ENCODE assay signal across 8 cellular contexts in the genomic region with DNA sequence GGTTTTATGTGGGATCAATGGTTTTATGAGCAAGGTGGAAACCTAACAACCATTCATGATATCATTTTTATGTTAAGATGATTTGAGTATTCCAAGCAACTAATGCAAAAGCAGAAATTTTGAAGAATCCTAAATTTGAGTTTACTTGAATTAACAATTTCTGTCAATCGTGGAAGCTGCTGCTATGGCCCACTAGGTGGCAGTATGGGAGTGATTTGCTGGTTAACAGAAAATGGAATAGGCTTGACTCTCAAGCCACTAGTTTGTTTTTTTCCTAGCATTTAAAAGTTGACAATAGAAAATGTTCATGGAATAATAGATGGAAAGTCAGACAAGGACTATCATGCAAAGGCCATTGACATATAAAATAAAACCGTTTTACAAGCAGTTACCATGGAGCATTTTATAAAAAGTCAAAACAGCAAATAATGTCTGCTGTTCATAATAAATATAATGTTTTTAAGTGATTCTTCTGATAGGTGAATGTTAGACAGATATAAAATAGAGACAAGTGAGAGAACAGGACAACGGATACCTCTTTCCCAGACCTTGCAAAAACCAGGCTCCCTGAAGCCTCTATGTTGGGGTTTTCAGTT. TPM values are rescaled to one million over a fixed set of nuclear protein-coding genes. Genes with fewer than 3 reads are reported as not detected.
A peak's percentile ranks its signal among the peaks of the same experiment; 100 is the strongest.
DNase-seq lines count a peak whose midpoint lies in the region; ATAC-seq and TF ChIP-seq lines count a peak whose summit lies in the region.

No MANE protein-coding gene starts in this region.

- H3K9me2 ChIP-seq in PC-9 (ENCODE audit: insufficient read depth) = no peaks in the 10 kb centered on the region

- H3K27ac Mint-ChIP-seq in glutamatergic neuron (ENCODE audit: unreplicated experiment) = no peak overlapping the region

- H3K27ac ChIP-seq in PC-9 = no peak overlapping the region

- ATAC-seq in HG02885 (IDR thresholded peaks at IDR 0.05; ENCODE audit: poor library complexity, unreplicated experiment) (peak; percentile 68), sciatic nerve (peak; percentile 71), GM21447 (IDR thresholded peaks at IDR 0.05; ENCODE audit: unreplicated experiment) (no peak), GM18861 (IDR thresholded peaks at IDR 0.05; ENCODE audit: unreplicated experiment) (no peak)

- no TSS peak for BruUV-seq in PC-9 (replicated peaks; lab: Mats Ljungman, UMichigan)

- intact Hi-C loops in PC-9 (cut with micrococcal nuclease; ENCODE audit: unreplicated experiment) = loop anchor here (1.0 to 10.0 kb wide), 4 partner anchors 376 to 550 kb away; no protein-coding TSS in a partner anchor
- intact Hi-C loops in sciatic nerve (cut with DNase I) = no loop called here

- H3K9me3 ChIP-seq in PC-9 (ENCODE audit: insufficient read depth, low read depth) = no peaks in the 10 kb centered on the region

- CTCF ChIA-PET in PC-9 (lab: Charles Lee) = no interaction called here

- no peaks in the 10 kb centered on the region for H3K27me3 ChIP-seq in PC-9 (ENCODE audit: insufficient read depth, low read depth)

- H3K4me3 Mint-ChIP-seq in glutamatergic neuron (ENCODE audit: unreplicated experiment) = no peak overlapping the region

- DNase-seq in DMS53 (lab: John Stamatoyannopoulos, UW) (peak; percentile 69), PC-9 (peak; percentile 18 to 42), glutamatergic neuron (peak; percentile 32), sciatic nerve (ENCODE audit: low spot score) (peak; percentile 70)
- DNase-seq in activated effector memory CD4-positive, alpha-beta T cell treated with Interleukin-2 at 50 U/mL for 16 hours = peak; percentile 26

- H3K36me3 ChIP-seq in PC-9 (ENCODE audit: low read depth) = no peaks in the 10 kb centered on the region

- no peak overlapping the region for H3K4me2 ChIP-seq in PC-9

- POLR2A ChIA-PET in PC-9 (lab: Charles Lee; ENCODE audit: unreplicated experiment) = no interaction called here

- no peaks in the 10 kb centered on the region for H4K20me1 ChIP-seq in PC-9 (ENCODE audit: insufficient read depth)

- H3K9me3 Mint-ChIP-seq in glutamatergic neuron (ENCODE audit: unreplicated experiment) = peaks cover 3% of the 10 kb centered on the region

- no peak overlapping the region for H3K4me3 ChIP-seq in PC-9

- H2AFZ ChIP-seq in PC-9 = no peak overlapping the region

- no peaks in the 10 kb centered on the region for H3K36me3 Mint-ChIP-seq in glutamatergic neuron (ENCODE audit: unreplicated experiment)

- no peaks in the 10 kb centered on the region for H3K4me1 Mint-ChIP-seq in glutamatergic neuron (ENCODE audit: low read depth, unreplicated experiment)

- H3F3A ChIP-seq in PC-9 (ENCODE audit: insufficient read depth, low read depth) = no peaks in the 10 kb centered on the region

- no peaks in the 10 kb centered on the region for H3K79me2 ChIP-seq in PC-9 (ENCODE audit: low read depth)

- H3K4me1 ChIP-seq in PC-9 (replicated peaks; ENCODE audit: insufficient read depth) = no peaks in the 10 kb centered on the region

- TF ChIP-seq CTCF in PC-9 (conservative IDR thresholded peaks at IDR 0.05) (peak; percentile 95), glutamatergic neuron (IDR thresholded peaks at IDR 0.05; ENCODE audit: partially characterized antibody, unreplicated experiment) (peak; percentile 84)

- no peaks in the 10 kb centered on the region for H3K27me3 Mint-ChIP-seq in glutamatergic neuron (ENCODE audit: unreplicated experiment)

RNA-seq across cellular contexts. Expression of a gene that starts 43.0 kb away (rescaled TPM):
- total RNA-seq in PC-9 (2021) (not detected in 2 replicates), glutamatergic neuron (ENCODE audit: unreplicated experiment) (25.4 TPM), sciatic nerve (18.5 TPM)

Comparison
In these comparisons a context has a peak if more than half of its experiments do, and no peak if none do; other contexts are left out.
1. ATAC-seq: peak in HG02885 (single experiment) and sciatic nerve (single experiment); none in GM21447 (single experiment) and GM18861 (single experiment).
2. RNA of a gene that starts 43.0 kb away (total RNA-seq): 25.4 TPM in glutamatergic neuron (single experiment) and 18.5 TPM in sciatic nerve (single experiment); not detected in PC-9; every median in the first group is over 10 times any median in the second.
3. Peak in every context shown above with its lines, with median percentiles within 50 percentile points of each other: DNase-seq.